8 cellular contexts compared by ENCODE assay signal in the genomic region with DNA sequence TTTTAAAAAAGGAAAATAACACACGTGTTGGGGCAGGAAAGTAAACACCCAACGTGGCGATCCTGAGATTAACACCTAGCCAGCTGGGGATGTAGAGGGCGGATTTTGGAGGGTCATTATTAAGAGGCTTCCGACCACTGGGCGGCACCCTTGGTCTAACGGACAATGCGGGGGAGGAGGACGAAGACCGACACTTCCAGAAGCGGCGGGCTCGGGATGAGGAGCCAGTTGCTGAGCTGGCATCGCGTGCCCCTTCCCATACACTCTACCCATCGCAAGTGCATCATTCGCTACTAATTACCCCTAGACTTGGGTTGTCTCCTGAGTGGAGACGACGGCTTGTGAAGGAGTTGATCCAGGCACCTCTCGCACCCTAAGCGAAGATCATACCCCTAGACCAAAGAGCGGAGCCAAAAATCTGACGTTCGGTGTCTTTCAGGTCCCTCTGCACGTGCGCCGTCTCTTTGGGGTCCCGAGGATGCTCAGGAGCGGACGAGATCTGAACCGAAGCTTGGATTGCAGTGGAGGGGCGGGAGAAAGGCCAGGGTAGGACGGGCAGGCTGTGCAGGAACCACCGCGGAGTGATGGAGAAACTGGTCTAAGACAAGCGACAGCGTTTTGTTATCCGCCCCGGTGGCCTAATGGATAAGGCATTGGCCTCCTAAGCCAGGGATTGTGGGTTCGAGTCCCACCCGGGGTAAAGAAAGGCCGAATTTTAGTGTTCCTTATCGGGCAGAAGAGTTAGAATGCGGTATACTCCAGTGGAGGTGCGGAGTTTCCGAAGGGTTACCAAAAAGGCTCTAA. TPM values are rescaled to one million over a fixed set of nuclear protein-coding genes. Genes with fewer than 3 reads are reported as not detected.
DNase-seq lines count a peak whose midpoint lies in the region; ATAC-seq and TF ChIP-seq lines count a peak whose summit lies in the region.

No MANE protein-coding gene starts in this region.

- in situ Hi-C loops in ACHN (cut with HindIII; ENCODE audit: low pct_ligation_motif_present, low pct_unique_long_range_greater_than_20kb, low sequenced_read_pairs): no loop called here

- H3K27ac ChIP-seq in WERI-Rb-1 (no peak overlapping the region), caudate nucleus (ENCODE audit: low read depth, low read length) (peak overlapping the region; percentile 59), spleen (peak overlapping the region; percentile 1 to 71 (median 66))

- intact Hi-C loops in spleen (cut with DNase I; ENCODE audit: low total_unique reads): no loop called here

- H3K27me3 ChIP-seq in WERI-Rb-1 (ENCODE audit: insufficient read depth, low read depth, severe bottlenecking): peaks cover 9% of the 10 kb centered on the region
- peaks cover 0 to 28% (median 0%) of the 10 kb centered on the region in 7 donors for H3K27me3 ChIP-seq in spleen (replicated peaks in 1 of 7)

- TF ChIP-seq POLR2A in spleen (IDR thresholded peaks at IDR 0.05): no peak

- H3K4me3 ChIP-seq in WERI-Rb-1 (ENCODE audit: low read depth, low read length) (peak overlapping the region; percentile 85), spleen (peak overlapping the region; percentile 20 to 74 (median 59))

- H3K36me3 ChIP-seq in WERI-Rb-1 (no peaks in the 10 kb centered on the region), spleen (no peaks in the 10 kb centered on the region)

- peaks cover 6 to 60% (median 41%) of the 10 kb centered on the region in 6 donors for H3K4me1 ChIP-seq in spleen

- TF ChIP-seq CTCF in WERI-Rb-1 (IDR thresholded peaks at IDR 0.05; ENCODE audit: low read depth, low read length) (peak; percentile 61; the same call in 1 of the 2 replicates), spleen (IDR thresholded peaks at IDR 0.05 in 8 of 11, conservative IDR thresholded peaks at IDR 0.05 in 3 of 11) (peak in 6 of 11 experiments; percentile 15 to 39 (median 30))

- WGBS in spleen, 5 donors: 2 to 4% (median 2%) methylated on average over 42 to 46 of the region's 46 CpGs

- DNase-seq in ACHN: peak; percentile 96
- peak; percentile 74 for DNase-seq in GOT3 (lab: John Stamatoyannopoulos, UW)
- DNase-seq in NCI-H2171 treated with DMSO at 0.1 percent for 48 hours (lab: John Stamatoyannopoulos, UW): peak; percentile 91
- peak; percentile 90 for DNase-seq in WERI-Rb-1
- peak in 59 of 61 donors; percentile 18 to 91 (median 71) for DNase-seq in caudate nucleus (lab: John Stamatoyannopoulos, UW)
- peak; percentile 86 for DNase-seq in iris pigment epithelial cell (ENCODE audit: low read depth)
- peak; percentile 87 for DNase-seq in spleen

- no peaks in the 10 kb centered on the region for H3K9me3 ChIP-seq in WERI-Rb-1 (ENCODE audit: severe bottlenecking)
- H3K9me3 ChIP-seq in spleen: peaks cover 0 to 38% (median 25%) of the 10 kb centered on the region in 8 donors

- ATAC-seq in GM21717 (IDR thresholded peaks at IDR 0.05; ENCODE audit: unreplicated experiment): no peak

RNA-seq across cellular contexts. Expression of a gene that starts 17.6 kb away (rescaled TPM):
- total RNA-seq in spleen: 10 to 100 TPM in 1 of 7 donors, 1 to 10 TPM in 6; 6.8 to 11.4 (median 7.9) TPM
- polyA plus RNA-seq in spleen: 1 to 10 TPM; 2.4 to 5.9 (median 2.9) TPM

RNA-seq across cellular contexts. Expression of a gene that starts 35.5 kb away (rescaled TPM):
- total RNA-seq in spleen: not detected
- not detected for polyA plus RNA-seq in spleen

RNA-seq across cellular contexts. Expression of a gene that starts 40.1 kb away (rescaled TPM):
- 10 to 100 TPM in 1 of 7 donors, 1 to 10 TPM in 6; 4.1 to 10.4 (median 5.3) TPM for total RNA-seq in spleen
- polyA plus RNA-seq in spleen: 10 to 100 TPM in 1 of 3 donors, 1 to 10 TPM in 2; 3.5 to 14.2 (median 6.9) TPM

RNA-seq across cellular contexts. Expression of a gene that starts 53.4 kb away (rescaled TPM):
- total RNA-seq in spleen: under 1 TPM in 1 of 7 donors, not detected in 6; 0.85 TPM
- under 1 TPM in 2 of 3 donors, not detected in 1; 0.02 to 0.06 TPM for polyA plus RNA-seq in spleen
